In genomic region chr1:1470626-1471388, GRCh38 we compare ENCODE assay signal across 6 cellular contexts. TPM values are rescaled to one million over a fixed set of nuclear protein-coding genes. Genes with fewer than 3 reads are reported as not detected.
A peak's percentile ranks its signal among the peaks of the same experiment; 100 is the strongest.
DNase-seq lines count a peak whose midpoint lies in the region; ATAC-seq and TF ChIP-seq lines count a peak whose summit lies in the region.

No MANE protein-coding gene starts in this region.

- H3F3A ChIP-seq in DOHH2 (ENCODE audit: control insufficient read depth, insufficient read depth) = peaks cover 10% of the 10 kb centered on the region

- no peak for TF ChIP-seq POLR2A in upper lobe of left lung (IDR thresholded peaks at IDR 0.05)

- TF ChIP-seq EP300 in upper lobe of left lung (IDR thresholded peaks at IDR 0.05) = no peak

- DNase-seq in SW480 (ENCODE audit: low spot score) = peak; percentile 14
- DNase-seq in iPS DF 6.9 (ENCODE audit: low read depth, low spot score) = no peak
- no peak for DNase-seq in upper lobe of left lung
- no peak for DNase-seq in SHP77 (lab: John Stamatoyannopoulos, UW)

- H3K9me3 ChIP-seq in DOHH2 (ENCODE audit: control insufficient read depth, insufficient read depth, low read length) = no peaks in the 10 kb centered on the region
- no peaks in the 10 kb centered on the region for H3K9me3 ChIP-seq in iPS DF 6.9 (ENCODE audit: control insufficient read depth, insufficient read depth, low read length)
- H3K9me3 ChIP-seq in upper lobe of left lung = no peaks in the 10 kb centered on the region

- peaks cover 14% of the 10 kb centered on the region for H3K36me3 ChIP-seq in DOHH2 (ENCODE audit: control insufficient read depth, low read length)
- H3K36me3 ChIP-seq in iPS DF 6.9 (ENCODE audit: control insufficient read depth, insufficient read depth, low read length) = no peaks in the 10 kb centered on the region
- H3K36me3 ChIP-seq in upper lobe of left lung = no peaks in the 10 kb centered on the region

- WGBS in iPS DF 6.9 (ENCODE audit: insufficient coverage, insufficient read length) = no CpG with 5 or more reads among the region's 16 CpGs
- 13 to 23% methylated on average over 16 of the region's 16 CpGs for WGBS in upper lobe of left lung, 2 donors

- H3K4me1 ChIP-seq in DOHH2 (ENCODE audit: control insufficient read depth, low read length) (peaks cover 16% of the 10 kb centered on the region), iPS DF 6.9 (ENCODE audit: control insufficient read depth, insufficient read depth, low read length) (peaks cover 1% of the 10 kb centered on the region; the same call in 1 of the 2 replicates), upper lobe of left lung (peaks cover 20 to 27% (median 21%) of the 10 kb centered on the region in 4 donors)

- TF ChIP-seq CTCF in DOHH2 (IDR thresholded peaks at IDR 0.05; ENCODE audit: low read depth, low read length, poor library complexity, severe bottlenecking) (no peak), upper lobe of left lung (IDR thresholded peaks at IDR 0.05) (no peak)

- H3K27me3 ChIP-seq in DOHH2 (ENCODE audit: control insufficient read depth, low read length) (peaks cover 1% of the 10 kb centered on the region), iPS DF 6.9 (ENCODE audit: control insufficient read depth, insufficient read depth, low read length) (no peaks in the 10 kb centered on the region), upper lobe of left lung (no peaks in the 10 kb centered on the region)

- H3K9me2 ChIP-seq in DOHH2 (replicated peaks; ENCODE audit: control insufficient read depth, low read length) = no peaks in the 10 kb centered on the region

- H3K27ac ChIP-seq in DOHH2 (ENCODE audit: low read depth, low read length) = peak overlapping the region; percentile 57
- no peak overlapping the region for H3K27ac ChIP-seq in iPS DF 6.9 (ENCODE audit: low read length)
- peak overlapping the region; percentile 73 to 86 (median 80) for H3K27ac ChIP-seq in upper lobe of left lung

- ATAC-seq in upper lobe of left lung (ENCODE audit: low FRiP score in 2 of 2) (no peak), HG02642 (IDR thresholded peaks at IDR 0.05; ENCODE audit: poor library complexity, unreplicated experiment) (no peak)

- H3K4me2 ChIP-seq in DOHH2 (ENCODE audit: low read length) = peak overlapping the region; percentile 92

- peaks cover 6% of the 10 kb centered on the region; the same call in 1 of the 2 replicates for H4K20me1 ChIP-seq in DOHH2 (ENCODE audit: control insufficient read depth, insufficient read depth, low read depth, low read length)

- H3K79me2 ChIP-seq in DOHH2 (ENCODE audit: control insufficient read depth, low read length) = peaks cover 51% of the 10 kb centered on the region

- H3K4me3 ChIP-seq in DOHH2 (ENCODE audit: low read length) (peak overlapping the region; percentile 100), iPS DF 6.9 (ENCODE audit: low read length) (peak overlapping the region; percentile 56; the same call in 1 of the 2 replicates), upper lobe of left lung (peak overlapping the region; percentile 75 to 92 (median 84))

RNA-seq across cellular contexts. Expression of gene ATAD3B, which starts 0.8 kb away (rescaled TPM):
- 100 to 1,000 TPM in 1 of 6 donors, 10 to 100 TPM in 5; 19.9 to 120 (median 26.9) TPM for total RNA-seq in upper lobe of left lung

RNA-seq across cellular contexts. Expression of gene ATAD3C, which starts 21.3 kb away (rescaled TPM):
- total RNA-seq in upper lobe of left lung = 10 to 100 TPM in 5 of 6 donors, 1 to 10 TPM in 1; 9.2 to 20.9 (median 14.7) TPM

RNA-seq across cellular contexts. Expression of gene VWA1, which starts 35.3 kb away (rescaled TPM):
- total RNA-seq in upper lobe of left lung = 100 to 1,000 TPM in 2 of 6 donors, 10 to 100 TPM in 4; 41.8 to 108 (median 62.5) TPM

RNA-seq across cellular contexts. Expression of gene ATAD3A, which starts 41.2 kb away (rescaled TPM):
- 10 to 100 TPM; 18.5 to 31.9 (median 24.0) TPM for total RNA-seq in upper lobe of left lung

RNA-seq across cellular contexts. Expression of gene ANKRD65, which starts 49.7 kb away (rescaled TPM):
- total RNA-seq in upper lobe of left lung = 10 to 100 TPM; 21.3 to 54.5 (median 34.7) TPM
